ENCODE assay signal across 10 cellular contexts in the genomic region with DNA sequence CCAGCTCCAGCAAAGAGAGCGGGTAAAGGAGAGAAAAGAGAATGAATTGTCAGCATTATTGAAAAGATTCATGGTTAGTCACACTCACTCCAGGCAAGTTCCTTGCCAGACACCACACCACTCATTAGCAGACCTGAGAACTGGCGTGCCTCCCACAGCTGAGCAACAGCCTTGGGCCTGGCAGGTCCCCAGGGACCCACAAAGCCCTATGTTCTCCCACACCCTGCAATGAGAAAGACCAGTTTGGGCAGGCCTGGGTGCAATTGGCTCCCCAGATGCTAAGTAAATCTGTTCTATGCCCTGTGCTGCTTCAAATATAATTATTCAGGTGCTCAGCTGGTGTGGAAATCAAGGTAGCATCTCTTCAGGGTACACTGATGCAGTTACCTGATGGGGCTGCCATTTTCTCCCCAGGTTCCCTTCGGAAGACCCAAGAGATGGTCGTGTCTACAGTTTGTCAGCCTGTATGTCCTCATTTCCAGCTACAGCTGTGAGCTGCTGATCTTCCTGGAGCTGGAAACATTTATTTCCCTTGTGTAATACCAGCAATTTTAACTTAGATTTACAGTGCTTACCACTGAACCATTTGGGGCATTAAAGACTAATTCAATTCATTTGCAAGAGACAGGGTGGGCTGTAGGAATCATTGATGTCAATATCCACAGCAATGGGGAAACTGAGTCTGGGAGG.
A peak's percentile ranks its signal among the peaks of the same experiment; 100 is the strongest.
DNase-seq lines count a peak whose midpoint lies in the region; ATAC-seq, FAIRE-seq and TF ChIP-seq lines count a peak whose summit lies in the region.
"Had no signal": no experiment of that assay in that cellular context is flagged by ENCODE, and none has a peak within 500 bp of the region (broad histone marks: within the 10 kb centered on the region; RNA-seq: fewer than 3 reads in every experiment).

No MANE protein-coding gene starts in this region.

- CTCF ChIA-PET in activated CD4-positive, alpha-beta memory T cell treated with anti-CD3 and anti-CD28 coated beads, Interleukin-2, amount 10 ng/mL, durations not matched to agents 7 days and 5 days (lab: Charles Lee) = interaction anchor here (1.5 to 2.7 kb wide), 2 partner anchors 8 to 717 kb away, joined by 4 to 17 read pairs; no protein-coding TSS in a partner anchor

- H3K9me3 Mint-ChIP-seq in activated CD4-positive, alpha-beta memory T cell treated with anti-CD3 and anti-CD28 coated beads, Interleukin-2, amount 10 ng/mL, durations not matched to agents 7 days and 5 days = no peaks in the 10 kb centered on the region

- intact Hi-C loops in left lung (cut with DNase I) (loop anchor here in 1 of 2 donors (10.0 kb wide), 1 partner anchor 624 kb away; no protein-coding TSS in a partner anchor), left colon (cut with DNase I, micrococcal nuclease) (no loop called here)

- no peak overlapping the region for H3K4me3 Mint-ChIP-seq in activated CD4-positive, alpha-beta memory T cell treated with anti-CD3 and anti-CD28 coated beads, Interleukin-2, amount 10 ng/mL, durations not matched to agents 7 days and 5 days

- ATAC-seq in HG03342 (IDR thresholded peaks at IDR 0.05; ENCODE audit: unreplicated experiment) (peak; percentile 55), left lung (peak; percentile 40), left colon (no peak)

- FAIRE-seq in urothelium cell line (lab: Jason Lieb, UNC) = no peak
- FAIRE-seq: endometrium had no signal

- H3K27me3 ChIP-seq in left lung = no peaks in the 10 kb centered on the region

- H3K9me3 ChIP-seq in left lung = no peaks in the 10 kb centered on the region

- DNase-seq in DMS 273 (lab: John Stamatoyannopoulos, UW; ENCODE audit: unreplicated experiment) = peak; percentile 92
- peak; percentile 9 for DNase-seq in GM19238 (ENCODE audit: insufficient read length, low spot score)
- peak; percentile 24 for DNase-seq in activated CD4-positive, alpha-beta memory T cell treated with anti-CD3 and anti-CD28 coated beads, Interleukin-2, amount 10 ng/mL, durations not matched to agents 7 days and 5 days
- DNase-seq in left lung = peak; percentile 42 to 59
- DNase-seq in urothelium cell line (ENCODE audit: low spot score) = peak; percentile 25
- DNase-seq in left colon = no peak
- DNase-seq in HT-29 (ENCODE audit: low spot score) = no peak

- H3K36me3 Mint-ChIP-seq in activated CD4-positive, alpha-beta memory T cell treated with anti-CD3 and anti-CD28 coated beads, Interleukin-2, amount 10 ng/mL, durations not matched to agents 7 days and 5 days (ENCODE audit: low read depth) = no peaks in the 10 kb centered on the region

- H3K27ac ChIP-seq in left lung = no peak overlapping the region
- H3K27ac ChIP-seq: HL-60 had no signal

- no peaks in the 10 kb centered on the region for H3K27me3 Mint-ChIP-seq in activated CD4-positive, alpha-beta memory T cell treated with anti-CD3 and anti-CD28 coated beads, Interleukin-2, amount 10 ng/mL, durations not matched to agents 7 days and 5 days

- POLR2A ChIA-PET in activated CD4-positive, alpha-beta memory T cell treated with anti-CD3 and anti-CD28 coated beads, Interleukin-2, amount 10 ng/mL, durations not matched to agents 7 days and 5 days (lab: Charles Lee) = no interaction called here

- H3K36me3 ChIP-seq in left lung = no peaks in the 10 kb centered on the region

- H3K4me3 ChIP-seq in left lung = no peak overlapping the region

- peaks cover 25% of the 10 kb centered on the region for H3K4me1 Mint-ChIP-seq in activated CD4-positive, alpha-beta memory T cell treated with anti-CD3 and anti-CD28 coated beads, Interleukin-2, amount 10 ng/mL, durations not matched to agents 7 days and 5 days

- no peak for TF ChIP-seq CTCF in left lung (IDR thresholded peaks at IDR 0.05)

- peaks cover 0 to 14% of the 10 kb centered on the region in 2 donors for H3K4me1 ChIP-seq in left lung

- H3K27ac Mint-ChIP-seq in activated CD4-positive, alpha-beta memory T cell treated with anti-CD3 and anti-CD28 coated beads, Interleukin-2, amount 10 ng/mL, durations not matched to agents 7 days and 5 days = no peak overlapping the region

Comparison
In these comparisons a context has a peak if more than half of its experiments do, and no peak if none do; other contexts are left out.
1. DNase-seq: peak in DMS 273 (single experiment), GM19238 (single experiment), activated CD4-positive, alpha-beta memory T cell treated with anti-CD3 and anti-CD28 coated beads, Interleukin-2, amount 10 ng/mL, durations not matched to agents 7 days and 5 days (single experiment), left lung (2 of 2) and urothelium cell line (single experiment); none in left colon (0 of 2) and HT-29 (single experiment).